In the genomic region with DNA sequence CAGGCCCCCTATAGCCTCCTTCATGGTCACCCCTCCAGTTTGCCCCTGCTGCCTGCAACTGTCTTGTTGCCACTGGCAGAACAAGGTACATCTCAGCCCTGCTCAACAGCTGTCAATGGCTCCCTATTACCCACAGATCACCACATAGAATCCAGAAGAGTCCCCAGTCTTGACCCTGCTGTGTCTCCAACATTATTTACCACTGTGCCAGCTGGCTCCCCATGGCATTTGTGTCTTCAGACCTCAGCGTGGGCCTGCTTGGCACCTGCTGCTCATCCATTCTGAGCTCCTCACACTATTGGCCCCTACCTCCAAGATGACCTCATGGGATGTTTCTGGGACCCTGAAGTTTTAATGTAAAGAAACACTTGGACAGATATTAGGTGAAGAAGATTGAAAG, we compare ENCODE assay signal across 34 cellular contexts.
"Had no signal": no experiment of that assay in that cellular context is flagged by ENCODE, and none has a peak within 500 bp of the region (broad histone marks: within the 10 kb centered on the region; RNA-seq: fewer than 3 reads in every experiment).

No MANE protein-coding gene starts in this region.

- H3K4me3 Mint-ChIP-seq: activated B cell treated with CpG ODN at 0.5 μM for 24 hours; activated CD8-positive, alpha-beta memory T cell treated with anti-CD3 and anti-CD28 coated beads, Interleukin-2, amount 10 ng/mL, durations not matched to agents 7 days and 5 days; activated CD8-positive, alpha-beta T cell treated with anti-CD3 and anti-CD28 coated beads for 36 hours; activated naive CD4-positive, alpha-beta T cell treated with anti-CD3 and anti-CD28 coated beads, Interleukin-2, amount 50 U/mL, for 24 hours; activated naive CD8-positive, alpha-beta T cell treated with anti-CD3 and anti-CD28 coated beads for 36 hours; activated naive CD8-positive, alpha-beta T cell treated with anti-CD3 and anti-CD28 coated beads, Interleukin-2, amount 50 U/mL, for 24 hours; activated T-cell treated with anti-CD3 and anti-CD28 coated beads, Interleukin-2, amount 50 U/mL, for 4 hours; activated T-helper 17 cell treated with anti-CD3 and anti-CD28 coated beads, Interleukin-2, amount 50 U/mL, for 72 hours; brain; T-cell; T-helper 1 cell treated with Interleukin-12 subunit alpha and Interleukin-12 subunit beta and Interleukin-4 antibody, amounts not matched to agents 30 μg/mL and 1 μg/mL, for 36 hours; T-helper 2 cell treated with Interferon-gamma antibody and Interleukin-4, amounts not matched to agents 5 μg/mL and 100 μg/mL, for 36 hours had no signal

- H3K27ac Mint-ChIP-seq: activated B cell treated with CpG ODN at 0.5 μM for 24 hours; activated CD8-positive, alpha-beta memory T cell treated with anti-CD3 and anti-CD28 coated beads, Interleukin-2, amount 10 ng/mL, durations not matched to agents 7 days and 5 days; activated CD8-positive, alpha-beta T cell treated with anti-CD3 and anti-CD28 coated beads for 36 hours; activated naive CD4-positive, alpha-beta T cell treated with anti-CD3 and anti-CD28 coated beads, Interleukin-2, amount 50 U/mL, for 24 hours; activated naive CD8-positive, alpha-beta T cell treated with anti-CD3 and anti-CD28 coated beads for 36 hours; activated naive CD8-positive, alpha-beta T cell treated with anti-CD3 and anti-CD28 coated beads, Interleukin-2, amount 50 U/mL, for 24 hours; activated T-helper 17 cell treated with anti-CD3 and anti-CD28 coated beads, Interleukin-2, amount 50 U/mL, for 72 hours; T-cell; T-helper 1 cell treated with Interleukin-12 subunit alpha and Interleukin-12 subunit beta and Interleukin-4 antibody, amounts not matched to agents 30 μg/mL and 1 μg/mL, for 36 hours; T-helper 2 cell treated with Interferon-gamma antibody and Interleukin-4, amounts not matched to agents 5 μg/mL and 100 μg/mL, for 36 hours had no signal

- H3K27me3 Mint-ChIP-seq: activated B cell treated with CpG ODN at 0.5 μM for 24 hours; activated CD8-positive, alpha-beta memory T cell treated with anti-CD3 and anti-CD28 coated beads, Interleukin-2, amount 10 ng/mL, durations not matched to agents 7 days and 5 days; activated CD8-positive, alpha-beta T cell treated with anti-CD3 and anti-CD28 coated beads for 36 hours; activated naive CD4-positive, alpha-beta T cell treated with anti-CD3 and anti-CD28 coated beads, Interleukin-2, amount 50 U/mL, for 24 hours; activated naive CD8-positive, alpha-beta T cell treated with anti-CD3 and anti-CD28 coated beads for 36 hours; activated naive CD8-positive, alpha-beta T cell treated with anti-CD3 and anti-CD28 coated beads, Interleukin-2, amount 50 U/mL, for 24 hours; activated T-helper 17 cell treated with anti-CD3 and anti-CD28 coated beads, Interleukin-2, amount 50 U/mL, for 72 hours; T-cell had no signal

- H3K36me3 ChIP-seq: adrenal gland, breast epithelium, cardiac muscle cell, colonic mucosa, WERI-Rb-1 had no signal

- H3K27ac ChIP-seq: adrenal gland, breast epithelium, cardiac muscle cell, colonic mucosa, WERI-Rb-1 had no signal

- H3K36me3 Mint-ChIP-seq: activated CD8-positive, alpha-beta memory T cell treated with anti-CD3 and anti-CD28 coated beads, Interleukin-2, amount 10 ng/mL, durations not matched to agents 7 days and 5 days; activated naive CD4-positive, alpha-beta T cell treated with anti-CD3 and anti-CD28 coated beads, Interleukin-2, amount 50 U/mL, for 24 hours; activated naive CD8-positive, alpha-beta T cell treated with anti-CD3 and anti-CD28 coated beads for 36 hours; brain; T-cell had no signal

- ATAC-seq: activated CD8-positive, alpha-beta memory T cell treated with anti-CD3 and anti-CD28 coated beads, Interleukin-2, amount 10 ng/mL, durations not matched to agents 7 days and 5 days; activated CD8-positive, alpha-beta T cell treated with anti-CD3 and anti-CD28 coated beads for 36 hours; activated naive CD8-positive, alpha-beta T cell treated with anti-CD3 and anti-CD28 coated beads, Interleukin-2, amount 50 U/mL, for 24 hours; activated T-cell treated with anti-CD3 and anti-CD28 coated beads, Interleukin-2, amount 50 U/mL, for 4 hours; activated T-helper 17 cell treated with anti-CD3 and anti-CD28 coated beads, Interleukin-2, amount 50 U/mL, for 72 hours; esophagus mucosa; T-cell had no signal

- H3K4me1 Mint-ChIP-seq: activated B cell treated with CpG ODN at 0.5 μM for 24 hours; activated naive CD4-positive, alpha-beta T cell treated with anti-CD3 and anti-CD28 coated beads, Interleukin-2, amount 50 U/mL, for 24 hours had no signal

- H3K9me3 Mint-ChIP-seq: activated B cell treated with CpG ODN at 0.5 μM for 24 hours; activated CD8-positive, alpha-beta T cell treated with anti-CD3 and anti-CD28 coated beads for 36 hours; activated naive CD4-positive, alpha-beta T cell treated with anti-CD3 and anti-CD28 coated beads, Interleukin-2, amount 50 U/mL, for 24 hours; activated naive CD8-positive, alpha-beta T cell treated with anti-CD3 and anti-CD28 coated beads for 36 hours; activated naive CD8-positive, alpha-beta T cell treated with anti-CD3 and anti-CD28 coated beads, Interleukin-2, amount 50 U/mL, for 24 hours; activated T-cell treated with anti-CD3 and anti-CD28 coated beads, Interleukin-2, amount 50 U/mL, for 4 hours; activated T-helper 17 cell treated with anti-CD3 and anti-CD28 coated beads, Interleukin-2, amount 50 U/mL, for 72 hours; brain; T-cell; T-helper 1 cell treated with Interleukin-12 subunit alpha and Interleukin-12 subunit beta and Interleukin-4 antibody, amounts not matched to agents 30 μg/mL and 1 μg/mL, for 36 hours; T-helper 2 cell treated with Interferon-gamma antibody and Interleukin-4, amounts not matched to agents 5 μg/mL and 100 μg/mL, for 36 hours had no signal

- H3K4me1 ChIP-seq: adrenal gland, breast epithelium, colonic mucosa had no signal

- H3K4me3 ChIP-seq: adrenal gland, breast epithelium, cardiac muscle cell, colonic mucosa had no signal

- H3K9me3 ChIP-seq: adrenal gland, breast epithelium, colonic mucosa had no signal

- DNase-seq: activated B cell treated with CpG ODN at 0.5 μM for 24 hours; activated CD4-positive, alpha-beta T cell treated with anti-CD3 and anti-CD28 coated beads for 48 hours; activated CD4-positive, alpha-beta T cell treated with anti-CD3 and anti-CD28 coated beads, Interleukin-2, amount 50 U/mL, for 1 hour; activated CD4-positive, alpha-beta T cell treated with anti-CD3 and anti-CD28 coated beads, Interleukin-2, amount 50 U/mL, for 48 hours; activated CD8-positive, alpha-beta memory T cell treated with anti-CD3 and anti-CD28 coated beads, Interleukin-2, amount 10 ng/mL, durations not matched to agents 7 days and 5 days; activated CD8-positive, alpha-beta memory T cell treated with anti-CD3 and anti-CD28 coated beads, Interleukin-2, amount 50 U/mL, for 48 hours; activated CD8-positive, alpha-beta T cell treated with anti-CD3 and anti-CD28 coated beads for 36 hours; activated effector memory CD4-positive, alpha-beta T cell treated with Interleukin-2 at 50 U/mL for 16 hours; activated gamma-delta T cell treated with Interleukin-2 at 50 U/mL for 16 hours; activated naive CD4-positive, alpha-beta T cell treated with Interleukin-2 at 50 U/mL for 16 hours; activated naive CD8-positive, alpha-beta T cell treated with anti-CD3 and anti-CD28 coated beads for 36 hours; activated naive CD8-positive, alpha-beta T cell treated with anti-CD3 and anti-CD28 coated beads, Interleukin-2, amount 50 U/mL, for 24 hours; activated T-cell treated with anti-CD3 and anti-CD28 coated beads for 4 hours; activated T-cell treated with anti-CD3 and anti-CD28 coated beads, Interleukin-2, amount 50 U/mL, for 4 hours; adrenal gland; amygdala; central memory CD4-positive, alpha-beta T cell; cerebellar nuclear complex; colonic mucosa; effector CD8-positive, alpha-beta T cell; foreskin fibroblast; head of caudate nucleus; SW 1271; T-cell; T1000; WERI-Rb-1 had no signal

- H3K27me3 ChIP-seq: adrenal gland, breast epithelium, cardiac muscle cell, colonic mucosa had no signal
